In genomic region chr1:10687782-10688408, GRCh38 we compare ENCODE assay signal across 12 cellular contexts.
DNase-seq lines count a peak whose midpoint lies in the region; ATAC-seq and TF ChIP-seq lines count a peak whose summit lies in the region.
"Had no signal": no experiment of that assay in that cellular context is flagged by ENCODE, and none has a peak within 500 bp of the region (broad histone marks: within the 10 kb centered on the region; RNA-seq: fewer than 3 reads in every experiment).

No MANE protein-coding gene starts in this region.

- no peak overlapping the region for H2AFZ ChIP-seq in neural progenitor cell (replicated peaks)

- peaks cover 58% of the 10 kb centered on the region for H3K4me1 Mint-ChIP-seq in neural progenitor cell

- no peak overlapping the region for H3K4me3 Mint-ChIP-seq in neural progenitor cell

- ATAC-seq in GM21825 (IDR thresholded peaks at IDR 0.05; ENCODE audit: unreplicated experiment) = no peak
- no peak for ATAC-seq in HG03469 (IDR thresholded peaks at IDR 0.05; ENCODE audit: unreplicated experiment)

- intact Hi-C loops in cardiac septum (cut with DNase I) = loop anchor here (5.0 kb wide), 1 partner anchor 174 kb away; no protein-coding TSS in a partner anchor

- peaks cover 36% of the 10 kb centered on the region for H4K20me1 ChIP-seq in neural progenitor cell (ENCODE audit: low read depth)

- H3K27ac ChIP-seq in cardiac muscle cell (peak overlapping the region; percentile 93), neural progenitor cell (no peak overlapping the region)
- H3K27ac ChIP-seq: HL-60 had no signal

- no peaks in the 10 kb centered on the region for H3K9me3 Mint-ChIP-seq in neural progenitor cell

- H3K36me3 Mint-ChIP-seq in neural progenitor cell = peaks cover 7% of the 10 kb centered on the region

- TF ChIP-seq CTCF in cardiac muscle cell (IDR thresholded peaks at IDR 0.05; ENCODE audit: low read depth, low read length) = no peak
- TF ChIP-seq CTCF in neural progenitor cell (IDR thresholded peaks at IDR 0.05) = no peak

- H3K9me3 ChIP-seq in cardiac muscle cell (ENCODE audit: low read depth) (no peaks in the 10 kb centered on the region), neural progenitor cell (ENCODE audit: low read depth) (no peaks in the 10 kb centered on the region)

- H3K27ac Mint-ChIP-seq in neural progenitor cell = peak overlapping the region; percentile 63

- H3K9ac ChIP-seq in neural progenitor cell = no peak overlapping the region

- H3K36me3 ChIP-seq in cardiac muscle cell (no peaks in the 10 kb centered on the region), neural progenitor cell (no peaks in the 10 kb centered on the region)

- H3K27me3 Mint-ChIP-seq in neural progenitor cell (ENCODE audit: insufficient read depth, low read depth) = peaks cover 2% of the 10 kb centered on the region

- no peak overlapping the region for H3K4me3 ChIP-seq in cardiac muscle cell
- no peak overlapping the region for H3K4me3 ChIP-seq in neural progenitor cell

- DNase-seq in cardiac muscle cell (ENCODE audit: low read depth in 1 of 2, low spot score in 1 of 2) (peak in 1 of 2 donors; percentile 70), cardiac septum (ENCODE audit: low spot score) (no peak), fibroblast of gingiva (ENCODE audit: low read depth) (peak; percentile 39), neural progenitor cell (ENCODE audit: low spot score) (no peak), iPS-NIHi11 (ENCODE audit: low spot score) (no peak), NCI-H2081 treated with DMSO at 0.1 percent for 48 hours (lab: John Stamatoyannopoulos, UW) (no peak)
- DNase-seq: activated CD4-positive, CD25-positive, alpha-beta regulatory T cell treated with anti-CD3 and anti-CD28 coated beads, Interleukin-2, amount 50 U/mL, for 72 hours; central memory CD4-positive, alpha-beta T cell; stimulated activated CD4-positive, alpha-beta T cell treated with anti-CD3 and anti-CD28 coated beads, Interleukin-2, amount 100 ng/mL, for 24 hours had no signal

- H3K4me1 ChIP-seq in cardiac muscle cell (ENCODE audit: low read depth) (peaks cover 70% of the 10 kb centered on the region), neural progenitor cell (peaks cover 34% of the 10 kb centered on the region)

- H3K4me2 ChIP-seq in neural progenitor cell = no peak overlapping the region

- H3K79me2 ChIP-seq in neural progenitor cell (ENCODE audit: low read depth) = no peaks in the 10 kb centered on the region

- H3K27me3 ChIP-seq in cardiac muscle cell (no peaks in the 10 kb centered on the region), neural progenitor cell (peaks cover 1% of the 10 kb centered on the region)

- H3F3A ChIP-seq in neural progenitor cell (ENCODE audit: low read depth) = peaks cover 7% of the 10 kb centered on the region
